23 cellular contexts compared by ENCODE assay signal in the genomic region with DNA sequence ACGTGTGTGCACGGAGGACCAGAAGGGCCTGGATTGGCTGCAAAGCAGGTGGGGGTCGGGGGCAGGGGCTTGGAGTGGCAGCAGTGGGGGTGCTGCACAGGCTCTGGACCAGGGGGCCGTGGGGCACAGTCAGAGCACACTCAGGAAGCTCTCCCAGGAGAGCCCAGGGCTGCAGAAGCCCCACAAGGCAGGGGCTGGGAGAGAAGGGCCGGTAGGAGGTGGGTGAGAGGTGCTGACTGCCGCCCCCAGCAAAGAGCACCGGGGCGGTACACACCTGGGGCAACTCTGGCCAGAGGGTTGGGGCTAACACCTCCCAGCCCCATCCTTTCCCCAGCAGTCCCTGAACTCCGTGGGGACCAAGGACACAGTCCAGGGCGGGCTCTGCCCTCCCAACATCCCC. TPM values are rescaled to one million over a fixed set of nuclear protein-coding genes. Genes with fewer than 3 reads are reported as not detected.
A peak's percentile ranks its signal among the peaks of the same experiment; 100 is the strongest.
DNase-seq lines count a peak whose midpoint lies in the region; ATAC-seq and TF ChIP-seq lines count a peak whose summit lies in the region.
"Had no signal": no experiment of that assay in that cellular context is flagged by ENCODE, and none has a peak within 500 bp of the region (broad histone marks: within the 10 kb centered on the region; RNA-seq: fewer than 3 reads in every experiment).

No MANE protein-coding gene starts in this region.

- no CpG with 5 or more reads among the region's 10 CpGs for WGBS in neuronal stem cell (ENCODE audit: extremely low coverage in 2 of 2, insufficient read length in 2 of 2, insufficient replicate concordance in 1 of 2), 2 donors

- no peak overlapping the region for H3K18ac ChIP-seq in neuronal stem cell (ENCODE audit: low read length)

- H2AFZ ChIP-seq in neuronal stem cell (ENCODE audit: low read length) = no peak overlapping the region
- H2AFZ ChIP-seq: GM23248 had no signal

- no peak overlapping the region for H3K4me3 ChIP-seq in HEK293 (ENCODE audit: low read depth, low read length)
- H3K4me3 ChIP-seq in neuronal stem cell (ENCODE audit: low read length in 2 of 2) = no peak overlapping the region
- H3K4me3 ChIP-seq in effector memory CD4-positive, alpha-beta T cell (ENCODE audit: insufficient read depth, low read depth, low read length, poor library complexity, severe bottlenecking) = no peak overlapping the region
- H3K4me3 ChIP-seq: A549; BLaER1 treated with 17β-estradiol and CSF1 and Interleukin-3, amounts not matched to agents 10 nM and 100 nM; GM12878; GM23248 had no signal

- H3K9me3 ChIP-seq in HEK293 (ENCODE audit: control insufficient read depth, insufficient read depth, low read depth, low read length) (no peaks in the 10 kb centered on the region), neuronal stem cell (replicated peaks in 1 of 2; ENCODE audit: control insufficient read depth in 2 of 2, insufficient read depth in 1 of 2, low read depth in 1 of 2, low read length in 2 of 2) (no peaks in the 10 kb centered on the region)
- no peaks in the 10 kb centered on the region for H3K9me3 ChIP-seq in effector memory CD4-positive, alpha-beta T cell (ENCODE audit: control insufficient read depth, low read length)
- H3K9me3 ChIP-seq: A549; BE2C; BLaER1 treated with 17β-estradiol and CSF1 and Interleukin-3, amounts not matched to agents 10 nM and 100 nM had no signal

- no peak overlapping the region for H3K4me2 ChIP-seq in neuronal stem cell (ENCODE audit: insufficient read depth, low read length, poor library complexity, severe bottlenecking)
- H3K4me2 ChIP-seq: A549 had no signal

- no peak for TF ChIP-seq CTCF in HEK293 (tag by site-specific recombination; IDR thresholded peaks at IDR 0.05)

- ATAC-seq in HG03571 (IDR thresholded peaks at IDR 0.05; ENCODE audit: unreplicated experiment) = no peak
- ATAC-seq: A549, GM12878 had no signal

- H2BK15ac ChIP-seq in neuronal stem cell (ENCODE audit: low read length) = no peak overlapping the region

- H4K91ac ChIP-seq in neuronal stem cell (ENCODE audit: low read depth, low read length, poor library complexity) = no peak overlapping the region

- no peak overlapping the region for H3K23ac ChIP-seq in neuronal stem cell (ENCODE audit: low read depth, low read length, poor library complexity)

- H4K8ac ChIP-seq in neuronal stem cell (ENCODE audit: low read depth, low read length) = no peak overlapping the region

- no peak overlapping the region for H3K4ac ChIP-seq in neuronal stem cell (ENCODE audit: low read length)

- H2BK120ac ChIP-seq in neuronal stem cell (ENCODE audit: low read depth, low read length) = no peak overlapping the region

- no peak overlapping the region for H2BK12ac ChIP-seq in neuronal stem cell (ENCODE audit: low read length)

- no peaks in the 10 kb centered on the region for H3K4me1 ChIP-seq in HEK293 (ENCODE audit: control insufficient read depth, insufficient read depth, low read length)
- H3K4me1 ChIP-seq in neuronal stem cell (ENCODE audit: control insufficient read depth in 2 of 2, insufficient read depth in 1 of 2, low read depth in 1 of 2, low read length in 2 of 2) = no peaks in the 10 kb centered on the region
- no peaks in the 10 kb centered on the region for H3K4me1 ChIP-seq in effector memory CD4-positive, alpha-beta T cell (ENCODE audit: control insufficient read depth, insufficient read depth, low read length, poor library complexity, severe bottlenecking)
- H3K4me1 ChIP-seq: A549, BE2C had no signal

- CTCF ChIA-PET in HEK293 (lab: Yijun Ruan, JAX) = no interaction called here

- POLR2A ChIA-PET in HEK293 (lab: Yijun Ruan, JAX) = no interaction called here

- H2BK5ac ChIP-seq in neuronal stem cell (ENCODE audit: low read length) = no peak overlapping the region

- H2AK5ac ChIP-seq in neuronal stem cell (ENCODE audit: low read depth, low read length) = peak overlapping the region; percentile 88

- no peak overlapping the region for H3K9ac ChIP-seq in neuronal stem cell (ENCODE audit: low read depth, low read length, poor library complexity)
- H3K9ac ChIP-seq: BLaER1 treated with 17β-estradiol and CSF1 and Interleukin-3, amounts not matched to agents 10 nM and 100 nM; GM23248 had no signal

- DNase-seq in neuronal stem cell (ENCODE audit: low spot score) = no peak
- no peak for DNase-seq in SHP77 (lab: John Stamatoyannopoulos, UW)
- DNase-seq in effector memory CD4-positive, alpha-beta T cell = no peak
- DNase-seq: 8988T; ACHN; AML-193; BE2C; CD4-positive, alpha-beta T cell; CD8-positive, alpha-beta memory T cell; DMS 273 treated with DMSO at 0.1 percent for 48 hours; DMS79; EL; GDM1; GM23248; H7; HCEC 1CT had no signal

- H3K27ac ChIP-seq in HEK293 (ENCODE audit: extremely low read depth, low read depth, low read length) (no peak overlapping the region), cingulate gyrus (ENCODE audit: low read depth, low read length) (peak overlapping the region; percentile 47), neuronal stem cell (replicated peaks; ENCODE audit: low read length) (no peak overlapping the region)
- H3K27ac ChIP-seq in effector memory CD4-positive, alpha-beta T cell (ENCODE audit: insufficient read depth, low read length, poor library complexity, severe bottlenecking) = no peak overlapping the region
- H3K27ac ChIP-seq: A549; BLaER1 treated with 17β-estradiol and CSF1 and Interleukin-3, amounts not matched to agents 10 nM and 100 nM; GM23248 had no signal

- no peaks in the 10 kb centered on the region for H3K36me3 ChIP-seq in HEK293 (ENCODE audit: control insufficient read depth in 2 of 2, insufficient read depth in 1 of 2, low read length in 2 of 2)
- no peaks in the 10 kb centered on the region for H3K36me3 ChIP-seq in neuronal stem cell (replicated peaks in 1 of 2; ENCODE audit: control insufficient read depth in 2 of 2, insufficient read depth in 2 of 2, low read length in 2 of 2)
- no peaks in the 10 kb centered on the region for H3K36me3 ChIP-seq in effector memory CD4-positive, alpha-beta T cell (ENCODE audit: control insufficient read depth, insufficient read depth, low read length)
- H3K36me3 ChIP-seq: BE2C; BLaER1 treated with 17β-estradiol and CSF1 and Interleukin-3, amounts not matched to agents 10 nM and 100 nM had no signal

- no peaks in the 10 kb centered on the region for H3K79me1 ChIP-seq in neuronal stem cell (ENCODE audit: low read depth, low read length)

- no peak overlapping the region for H3K14ac ChIP-seq in neuronal stem cell (ENCODE audit: low read length)

- peaks cover 0 to 87% (median 2%) of the 10 kb centered on the region in 3 experiments for H3K27me3 ChIP-seq in neuronal stem cell (ENCODE audit: control insufficient read depth in 3 of 3, insufficient read depth in 3 of 3, low read depth in 1 of 3, low read length in 3 of 3)
- H3K27me3 ChIP-seq in effector memory CD4-positive, alpha-beta T cell (replicated peaks; ENCODE audit: control insufficient read depth, insufficient read depth, low read length, poor library complexity, severe bottlenecking) = no peaks in the 10 kb centered on the region
- H3K27me3 ChIP-seq: BE2C had no signal

TF ChIP-seq in HEK293, 187 proteins besides CTCF, POLR2A, EP300 and RAD21 (continues in another document):
- TF ChIP-seq ZNF76 (tag by site-specific recombination; IDR thresholded peaks at IDR 0.05; ENCODE audit: borderline replicate concordance, low read depth) (no peak), RBAK (tag by site-specific recombination; IDR thresholded peaks at IDR 0.05) (no peak), ZNF311 (tag by site-specific recombination; IDR thresholded peaks at IDR 0.05; ENCODE audit: borderline replicate concordance) (no peak), ZNF146 (tag by site-specific recombination; IDR thresholded peaks at IDR 0.05) (no peak), ZBTB1 (tag by site-specific recombination; IDR thresholded peaks at IDR 0.05) (no peak), MYNN (tag by site-specific recombination; IDR thresholded peaks at IDR 0.05; ENCODE audit: borderline replicate concordance) (no peak), HOXD13 (CRISPR knock-in tag; IDR thresholded peaks at IDR 0.05; ENCODE audit: borderline replicate concordance) (no peak)
- TF ChIP-seq, protein P1, sequence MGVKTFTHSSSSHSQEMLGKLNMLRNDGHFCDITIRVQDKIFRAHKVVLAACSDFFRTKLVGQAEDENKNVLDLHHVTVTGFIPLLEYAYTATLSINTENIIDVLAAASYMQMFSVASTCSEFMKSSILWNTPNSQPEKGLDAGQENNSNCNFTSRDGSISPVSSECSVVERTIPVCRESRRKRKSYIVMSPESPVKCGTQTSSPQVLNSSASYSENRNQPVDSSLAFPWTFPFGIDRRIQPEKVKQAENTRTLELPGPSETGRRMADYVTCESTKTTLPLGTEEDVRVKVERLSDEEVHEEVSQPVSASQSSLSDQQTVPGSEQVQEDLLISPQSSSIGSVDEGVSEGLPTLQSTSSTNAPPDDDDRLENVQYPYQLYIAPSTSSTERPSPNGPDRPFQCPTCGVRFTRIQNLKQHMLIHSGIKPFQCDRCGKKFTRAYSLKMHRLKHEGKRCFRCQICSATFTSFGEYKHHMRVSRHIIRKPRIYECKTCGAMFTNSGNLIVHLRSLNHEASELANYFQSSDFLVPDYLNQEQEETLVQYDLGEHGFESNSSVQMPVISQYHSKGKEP (tag by site-specific recombination; IDR thresholded peaks at IDR 0.05) = no peak
- TF ChIP-seq, protein P2, sequence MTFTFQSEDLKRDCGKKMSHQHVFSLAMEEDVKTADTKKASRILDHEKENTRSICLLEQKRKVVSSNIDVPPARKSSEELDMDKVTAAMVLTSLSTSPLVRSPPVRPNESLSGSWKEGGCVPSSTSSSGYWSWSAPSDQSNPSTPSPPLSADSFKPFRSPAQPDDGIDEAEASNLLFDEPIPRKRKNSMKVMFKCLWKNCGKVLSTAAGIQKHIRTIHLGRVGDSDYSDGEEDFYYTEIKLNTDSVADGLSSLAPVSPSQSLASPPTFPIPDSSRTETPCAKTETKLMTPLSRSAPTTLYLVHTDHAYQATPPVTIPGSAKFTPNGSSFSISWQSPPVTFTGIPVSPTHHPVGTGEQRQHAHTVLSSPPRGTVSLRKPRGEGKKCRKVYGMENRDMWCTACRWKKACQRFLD (tag by site-specific recombination; IDR thresholded peaks at IDR 0.05) = no peak

RNA-seq across cellular contexts. Expression of a gene that starts 13.9 kb away (rescaled TPM):
- polyA plus RNA-seq in neuronal stem cell (2013, experiment 1 of 2) = 0.14 TPM
- 0.22 TPM for polyA plus RNA-seq in neuronal stem cell (2013, experiment 2 of 2)
- polyA plus RNA-seq: CD14-positive monocyte; CD8-positive, alpha-beta memory T cell had no signal

RNA-seq across cellular contexts. Expression of a gene that starts 33.2 kb away (rescaled TPM):
- 1,500 TPM for polyA plus RNA-seq in neuronal stem cell (2013, experiment 1 of 2)
- 1,497 TPM for polyA plus RNA-seq in neuronal stem cell (2013, experiment 2 of 2)

RNA-seq across cellular contexts. Expression of a gene that starts 39.7 kb away (rescaled TPM):
- 0.68 TPM for polyA plus RNA-seq in neuronal stem cell (2013, experiment 1 of 2)
- polyA plus RNA-seq in neuronal stem cell (2013, experiment 2 of 2) = 0.66 TPM
